Comparison of ENCODE assay signal across 1 cellular context in genomic region chr19:10235409-10235808, GRCh38.
TF ChIP-seq lines count a peak whose summit lies in the region.

No MANE protein-coding gene starts in this region.

TF ChIP-seq in HEK293, 187 proteins besides CTCF, POLR2A, EP300 and RAD21:
- TF ChIP-seq ZNF623 (tag by site-specific recombination; IDR thresholded peaks at IDR 0.05): peak; percentile 39; the same call in 1 of the 2 replicates
- TF ChIP-seq ZNF518A (tag by site-specific recombination; conservative IDR thresholded peaks at IDR 0.05; ENCODE audit: low read depth): peak; percentile 61
- TF ChIP-seq REST (tag by site-specific recombination; IDR thresholded peaks at IDR 0.05): 0 out of 2 replicates have a peak, but pooled peaks have one; percentile 16
- TF ChIP-seq ZNF266 (tag by site-specific recombination; IDR thresholded peaks at IDR 0.05; ENCODE audit: low read depth): peak; percentile 37; the same call in 1 of the 2 replicates
- TF ChIP-seq ZNF426 (tag by site-specific recombination; IDR thresholded peaks at IDR 0.05): peak; percentile 33; the same call in 1 of the 2 replicates
- TF ChIP-seq ZNF394 (tag by site-specific recombination; IDR thresholded peaks at IDR 0.05; ENCODE audit: borderline replicate concordance): peak; percentile 56; the same call in 1 of the 2 replicates
- peak; percentile 27; the same call in 1 of the 2 replicates for TF ChIP-seq ZBTB8A (tag by site-specific recombination; IDR thresholded peaks at IDR 0.05)
- TF ChIP-seq ZNF664 (tag by site-specific recombination; IDR thresholded peaks at IDR 0.05): 0 out of 2 replicates have a peak, but pooled peaks have one; percentile 8
